ENCODE assay signal across 14 cellular contexts in the genomic region with DNA sequence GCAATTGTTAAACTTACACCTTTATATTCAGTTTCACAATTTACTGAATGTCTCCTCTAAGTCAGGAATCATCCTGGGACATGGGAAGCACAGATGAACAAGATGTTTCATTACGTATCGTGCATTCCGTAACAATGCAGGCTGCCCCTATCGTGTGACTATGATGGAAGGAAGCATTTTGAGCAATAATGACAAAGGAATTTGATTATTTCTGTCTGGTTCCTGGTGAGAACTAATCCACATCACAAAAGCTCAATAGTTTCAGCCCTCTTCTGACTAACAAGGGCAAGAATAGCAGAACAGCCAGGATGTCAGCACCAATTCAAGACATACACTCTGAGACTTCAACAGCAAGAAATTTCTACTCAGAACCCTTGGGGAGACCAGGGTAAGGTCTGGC. TPM values are rescaled to one million over a fixed set of nuclear protein-coding genes. Genes with fewer than 3 reads are reported as not detected.
DNase-seq lines count a peak whose midpoint lies in the region; ATAC-seq and TF ChIP-seq lines count a peak whose summit lies in the region.
"Had no signal": no experiment of that assay in that cellular context is flagged by ENCODE, and none has a peak within 500 bp of the region (broad histone marks: within the 10 kb centered on the region; RNA-seq: fewer than 3 reads in every experiment).

No MANE protein-coding gene starts in this region.

- DNase-seq in AG04449 (ENCODE audit: low read depth, low spot score): peak; percentile 75
- DNase-seq in H7: peak; percentile 17
- peak; percentile 74 for DNase-seq in amniotic epithelial cell (ENCODE audit: low read depth)
- DNase-seq in glomerular endothelial cell (ENCODE audit: extremely low read depth, low read depth, low spot score): peak; percentile 81
- DNase-seq in NK-92 (lab: John Stamatoyannopoulos, UW; ENCODE audit: unreplicated experiment): no peak
- DNase-seq: cortex of kidney, Karpas-422, NCI-H345, Right ventricle myocardium superior, tibial artery had no signal

- H3K36me3 ChIP-seq in H7 (replicated peaks; ENCODE audit: control insufficient read depth, insufficient read depth, low read length): peaks cover 7% of the 10 kb centered on the region

- no peak for ATAC-seq in GM19351 (IDR thresholded peaks at IDR 0.05; ENCODE audit: unreplicated experiment)
- no peak for ATAC-seq in HG03571 (IDR thresholded peaks at IDR 0.05; ENCODE audit: unreplicated experiment)
- no peak for ATAC-seq in GM21786 (IDR thresholded peaks at IDR 0.05; ENCODE audit: unreplicated experiment)

- H3K27me3 ChIP-seq in H7 (ENCODE audit: control insufficient read depth, insufficient read depth, low read length): no peaks in the 10 kb centered on the region
- H3K27me3 ChIP-seq: BLaER1 treated with 17β-estradiol and CSF1 and Interleukin-3, amounts not matched to agents 10 nM and 100 nM; tibial artery had no signal

- H3K4me3 ChIP-seq in AG04449 (ENCODE audit: low read depth, low read length) (no peak overlapping the region), H7 (ENCODE audit: insufficient read depth, low read depth, low read length) (no peak overlapping the region)
- H3K4me3 ChIP-seq: BLaER1 treated with 17β-estradiol and CSF1 and Interleukin-3, amounts not matched to agents 10 nM and 100 nM; tibial artery had no signal

- CTCF ChIA-PET in AG04449 (lab: Yijun Ruan, JAX): interaction anchor here (1.0 to 5.5 kb wide), 7 partner anchors 9 to 196 kb away, joined by 3 to 35 read pairs (median 5); a partner anchor contains a TSS

- no peak for TF ChIP-seq CTCF in AG04449 (IDR thresholded peaks at IDR 0.05; ENCODE audit: insufficient read depth, low read length, missing control alignments)

- POLR2A ChIA-PET in AG04449 (lab: Yijun Ruan, JAX): interaction anchor here (0.5 to 1.1 kb wide), 2 partner anchors 17 to 302 kb away, joined by 3 read pairs; no protein-coding TSS in a partner anchor

RNA-seq across cellular contexts. Expression of a gene that starts 14.5 kb away (rescaled TPM):
- total RNA-seq in H7 (2014; rRNA removed; shearing (Covaris generic)): 70.2 and 72.6 TPM in 2 replicates
- 61.8 and 62.5 TPM in 2 replicates for total RNA-seq in glomerular endothelial cell
